ENCODE assay signal across 17 cellular contexts in the genomic region with DNA sequence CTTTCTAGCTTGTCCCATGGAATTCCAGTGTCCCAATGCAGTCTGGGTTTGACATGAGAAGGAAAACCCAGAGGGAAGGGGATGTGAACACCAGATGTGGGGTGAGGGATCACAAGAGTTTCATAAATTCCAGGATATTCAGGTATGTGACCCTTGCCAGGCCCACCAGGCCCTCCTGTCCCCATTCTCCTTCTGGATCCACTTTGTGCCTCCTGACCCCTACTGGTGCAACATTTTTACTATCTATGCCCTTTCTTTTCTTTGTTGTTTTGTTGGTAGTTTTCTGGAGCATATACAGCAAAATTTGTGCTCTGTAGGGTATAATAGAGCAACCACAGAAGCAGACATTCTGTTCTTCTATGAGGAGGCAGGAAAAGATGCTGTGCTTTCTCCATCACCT.
DNase-seq lines count a peak whose midpoint lies in the region; ATAC-seq, FAIRE-seq and TF ChIP-seq lines count a peak whose summit lies in the region.
"Had no signal": no experiment of that assay in that cellular context is flagged by ENCODE, and none has a peak within 500 bp of the region (broad histone marks: within the 10 kb centered on the region; RNA-seq: fewer than 3 reads in every experiment).

No MANE protein-coding gene starts in this region.

- H3K9ac ChIP-seq in OCI-LY1 (ENCODE audit: low read length) (no peak overlapping the region), H1 (replicated peaks in 1 of 4; ENCODE audit: extremely low read depth in 1 of 4, low read depth in 3 of 4, low read length in 3 of 4) (no peak overlapping the region), neural progenitor cell (no peak overlapping the region)
- H3K9ac ChIP-seq: KMS-11 had no signal

- no peak overlapping the region for H3K4ac ChIP-seq in H1 (replicated peaks; ENCODE audit: insufficient read length, low read depth, low read length)

- no peak for TF ChIP-seq POLR2A in H1 (IDR thresholded peaks at IDR 0.05; ENCODE audit: control extremely low read depth in 1 of 2, low read depth in 2 of 2, low read length in 2 of 2)

- H4K5ac ChIP-seq in H1 (ENCODE audit: insufficient read length, low read depth, low read length), result no peak overlapping the region

- no peak overlapping the region for H4K91ac ChIP-seq in H1 (replicated peaks; ENCODE audit: insufficient read length, low read length)

- H4K8ac ChIP-seq in H1 (ENCODE audit: extremely low read depth, insufficient read depth, low read length), result no peak overlapping the region

- POLR2A ChIA-PET in H1 (lab: Charles Lee; ENCODE audit: partially characterized antibody), result no interaction called here

- no peaks in the 10 kb centered on the region for H4K20me1 ChIP-seq in GM23338 (replicated peaks; ENCODE audit: insufficient read depth)
- H4K20me1 ChIP-seq in OCI-LY1 (ENCODE audit: insufficient read depth, low read length), result no peaks in the 10 kb centered on the region
- no peaks in the 10 kb centered on the region for H4K20me1 ChIP-seq in H1 (replicated peaks in 1 of 2; ENCODE audit: control insufficient read depth in 1 of 2, insufficient read depth in 2 of 2, low read length in 2 of 2)
- no peaks in the 10 kb centered on the region for H4K20me1 ChIP-seq in neural progenitor cell (ENCODE audit: low read depth)

- TF ChIP-seq RAD21 in H1 (IDR thresholded peaks at IDR 0.05 in 1 of 2, conservative IDR thresholded peaks at IDR 0.05 in 1 of 2; ENCODE audit: low read depth in 2 of 2, low read length in 2 of 2), result peak; percentile 59 to 69

- CTCF ChIA-PET in H1 (lab: Charles Lee; ENCODE audit: partially characterized antibody), result no interaction called here

- no peak overlapping the region for H2BK5ac ChIP-seq in H1 (ENCODE audit: low read depth, low read length)

- H3K4me1 ChIP-seq in GM23338 (ENCODE audit: insufficient read depth), result no peaks in the 10 kb centered on the region
- H3K4me1 ChIP-seq in OCI-LY1 (ENCODE audit: insufficient read depth, low read length, severe bottlenecking), result peaks cover 14% of the 10 kb centered on the region
- H3K4me1 ChIP-seq in H1 (replicated peaks in 1 of 4; ENCODE audit: control insufficient read depth in 3 of 4, insufficient read depth in 4 of 4, low read length in 3 of 4), result no peaks in the 10 kb centered on the region
- no peaks in the 10 kb centered on the region for H3K4me1 ChIP-seq in neural progenitor cell

- H3K9me2 ChIP-seq in GM23338 (ENCODE audit: insufficient read depth), result peaks cover 20% of the 10 kb centered on the region; the same call in 1 of the 2 replicates
- H3K9me2 ChIP-seq in OCI-LY1 (ENCODE audit: low read depth, low read length), result no peaks in the 10 kb centered on the region

- H3K79me2 ChIP-seq in GM23338 (replicated peaks; ENCODE audit: insufficient read depth) (no peaks in the 10 kb centered on the region), OCI-LY1 (ENCODE audit: insufficient read depth, low read length) (no peaks in the 10 kb centered on the region), H1 (ENCODE audit: control insufficient read depth in 1 of 2, insufficient read depth in 2 of 2, low read length in 2 of 2) (no peaks in the 10 kb centered on the region), neural progenitor cell (ENCODE audit: low read depth) (no peaks in the 10 kb centered on the region)

- no peak overlapping the region for H3K4me3 ChIP-seq in GM23338
- H3K4me3 ChIP-seq in OCI-LY1 (ENCODE audit: low read depth, low read length, poor library complexity, severe bottlenecking), result no peak overlapping the region
- no peak overlapping the region for H3K4me3 ChIP-seq in H1 (ENCODE audit: extremely low read depth in 1 of 4, insufficient read depth in 2 of 4, low read depth in 3 of 4, low read length in 4 of 4)
- no peak overlapping the region for H3K4me3 ChIP-seq in neural progenitor cell

- H3K23ac ChIP-seq in H1 (ENCODE audit: insufficient read length), result no peak overlapping the region

- no peak overlapping the region for H3K18ac ChIP-seq in H1 (ENCODE audit: extremely low read depth, low read length)

- H3K14ac ChIP-seq in H1 (ENCODE audit: insufficient read length), result no peak overlapping the region

- H3K9me3 ChIP-seq in OCI-LY1 (ENCODE audit: low read length), result peaks cover 4% of the 10 kb centered on the region; the same call in 1 of the 2 replicates
- 0 out of 4 replicates have a peak, but pooled peaks cover 0 to under 1% of the 10 kb centered on the region in 2 experiments for H3K9me3 ChIP-seq in H1 (ENCODE audit: insufficient read depth in 2 of 2, low read depth in 1 of 2, low read length in 1 of 2)
- no peaks in the 10 kb centered on the region for H3K9me3 ChIP-seq in neural progenitor cell (ENCODE audit: low read depth)

- peaks cover 2% of the 10 kb centered on the region for H3K27me3 Mint-ChIP-seq in GM23338 (ENCODE audit: insufficient read depth, low read depth, poor library complexity)
- peaks cover 3% of the 10 kb centered on the region for H3K27me3 Mint-ChIP-seq in neural progenitor cell (ENCODE audit: insufficient read depth, low read depth)
- H3K27me3 Mint-ChIP-seq: CD4-positive, alpha-beta T cell had no signal

- no peak for FAIRE-seq in H1 (lab: Jason Lieb, UNC)
- FAIRE-seq: GM12891, GM19239 had no signal

- no peaks in the 10 kb centered on the region for H3F3A ChIP-seq in GM23338 (replicated peaks; ENCODE audit: low read depth)
- H3F3A ChIP-seq in OCI-LY1 (ENCODE audit: insufficient read depth, low read length), result no peaks in the 10 kb centered on the region
- H3F3A ChIP-seq in neural progenitor cell (ENCODE audit: low read depth), result no peaks in the 10 kb centered on the region

- H3K4me2 ChIP-seq in GM23338, result no peak overlapping the region
- no peak overlapping the region for H3K4me2 ChIP-seq in OCI-LY1 (ENCODE audit: low read length)
- H3K4me2 ChIP-seq in H1 (ENCODE audit: insufficient read depth in 1 of 2, low read depth in 2 of 2, low read length in 2 of 2), result no peak overlapping the region
- H3K4me2 ChIP-seq in neural progenitor cell, result no peak overlapping the region
- H3K4me2 ChIP-seq: KMS-11 had no signal

- H2BK12ac ChIP-seq in H1 (ENCODE audit: low read depth, low read length), result no peak overlapping the region

- H3K36me3 Mint-ChIP-seq in GM23338 (ENCODE audit: low read depth) (no peaks in the 10 kb centered on the region), neural progenitor cell (peaks cover 4% of the 10 kb centered on the region)
- H3K36me3 Mint-ChIP-seq: IgD-negative memory B cell had no signal

- peak; percentile 3 for DNase-seq in GM23338 (ENCODE audit: low spot score)
- DNase-seq in H1 (ENCODE audit: low read depth in 1 of 2, low spot score in 2 of 2), result no peak
- no peak for DNase-seq in neural progenitor cell (ENCODE audit: low spot score)
- DNase-seq in medulla oblongata (ENCODE audit: extremely low spot score), result no peak
- no peak for DNase-seq in mesenteric fat pad (ENCODE audit: low spot score)
- no peak for DNase-seq in NCI-H82 (lab: John Stamatoyannopoulos, UW)
- DNase-seq: ACHN; C1 segment of cervical spinal cord; Calu3; CD4-positive, alpha-beta T cell; DMS 273 treated with DMSO at 0.1 percent for 48 hours had no signal

- no peak overlapping the region for H3K56ac ChIP-seq in H1 (replicated peaks; ENCODE audit: insufficient read length, low read depth, low read length)

- no peaks in the 10 kb centered on the region for H3K23me2 ChIP-seq in H1 (ENCODE audit: low read depth, low read length)

- ATAC-seq in GM23338, result no peak
- no peak for ATAC-seq in HG02970 (IDR thresholded peaks at IDR 0.05; ENCODE audit: low FRiP score, unreplicated experiment)

- H3K36me3 ChIP-seq in GM23338 (ENCODE audit: insufficient read depth), result no peaks in the 10 kb centered on the region
- no peaks in the 10 kb centered on the region for H3K36me3 ChIP-seq in OCI-LY1 (ENCODE audit: insufficient read depth, low read length)
- no peaks in the 10 kb centered on the region for H3K36me3 ChIP-seq in H1 (ENCODE audit: control insufficient read depth in 2 of 4, insufficient read depth in 4 of 4, low read length in 3 of 4)
- H3K36me3 ChIP-seq in neural progenitor cell, result no peaks in the 10 kb centered on the region

- H3K27ac ChIP-seq in GM23338 (ENCODE audit: low read depth) (no peak overlapping the region), OCI-LY1 (ENCODE audit: low read depth, low read length, poor library complexity, severe bottlenecking) (no peak overlapping the region), H1 (ENCODE audit: low read depth, low read length) (no peak overlapping the region), neural progenitor cell (no peak overlapping the region)
- H3K27ac ChIP-seq: KMS-11 had no signal

- H2BK120ac ChIP-seq in H1 (replicated peaks; ENCODE audit: low read depth, low read length), result no peak overlapping the region

- no peak overlapping the region for H2BK20ac ChIP-seq in H1 (ENCODE audit: low read length)

- H3K27ac Mint-ChIP-seq in GM23338 (no peak overlapping the region), neural progenitor cell (no peak overlapping the region)
- H3K27ac Mint-ChIP-seq: CD4-positive, alpha-beta T cell; IgD-negative memory B cell had no signal

- no peaks in the 10 kb centered on the region for H3K79me1 ChIP-seq in H1 (ENCODE audit: low read depth, low read length)

- H2BK15ac ChIP-seq in H1 (ENCODE audit: low read length), result no peak overlapping the region

- H2AK5ac ChIP-seq in H1 (ENCODE audit: low read depth, low read length), result no peak overlapping the region

- H3K27me3 ChIP-seq in GM23338 (ENCODE audit: insufficient read depth) (no peaks in the 10 kb centered on the region), OCI-LY1 (ENCODE audit: insufficient read depth, low read length) (no peaks in the 10 kb centered on the region), H1 (replicated peaks in 1 of 4; ENCODE audit: control insufficient read depth in 3 of 4, extremely low read depth in 1 of 4, insufficient read depth in 3 of 4, low read length in 3 of 4) (no peaks in the 10 kb centered on the region; a peak in 1 of 7 replicates), neural progenitor cell (no peaks in the 10 kb centered on the region)

- H2AFZ ChIP-seq in GM23338, result no peak overlapping the region
- no peak overlapping the region for H2AFZ ChIP-seq in OCI-LY1 (ENCODE audit: low read length)
- H2AFZ ChIP-seq in H1 (ENCODE audit: low read length), result no peak overlapping the region
- no peak overlapping the region for H2AFZ ChIP-seq in neural progenitor cell (replicated peaks)

- H3K4me3 Mint-ChIP-seq in GM23338, result no peak overlapping the region
- no peak overlapping the region for H3K4me3 Mint-ChIP-seq in neural progenitor cell
- H3K4me3 Mint-ChIP-seq: CD4-positive, alpha-beta T cell; IgD-negative memory B cell had no signal

- no peak for TF ChIP-seq EP300 in H1 (IDR thresholded peaks at IDR 0.05; ENCODE audit: borderline replicate concordance in 1 of 2, low read depth in 2 of 2, low read length in 2 of 2)

- H3K4me1 Mint-ChIP-seq in GM23338 (no peaks in the 10 kb centered on the region), neural progenitor cell (no peaks in the 10 kb centered on the region)

- H3K9me3 Mint-ChIP-seq in GM23338, result peaks cover 2% of the 10 kb centered on the region; the same call in 2 of the 3 replicates
- H3K9me3 Mint-ChIP-seq in neural progenitor cell, result peaks cover 21% of the 10 kb centered on the region

- peak in 1 of 2 experiments; percentile 41; a peak in 2 of 4 replicates for TF ChIP-seq CTCF in GM23338 (conservative IDR thresholded peaks at IDR 0.05; ENCODE audit: low read depth in 2 of 2)
- 0 out of 2 replicates have a peak, but pooled peaks have one; percentile 6 for TF ChIP-seq CTCF in OCI-LY1 (IDR thresholded peaks at IDR 0.05; ENCODE audit: low read length)
- peak; percentile 19 to 38 (median 29); a peak in 3 of 4 replicates for TF ChIP-seq CTCF in H1 (IDR thresholded peaks at IDR 0.05; ENCODE audit: control extremely low read depth in 1 of 3, insufficient read depth in 1 of 3, low read depth in 1 of 3, low read length in 3 of 3)
- peak; percentile 17 for TF ChIP-seq CTCF in neural progenitor cell (IDR thresholded peaks at IDR 0.05)
